ENCODE assay signal across 16 cellular contexts in the genomic region with DNA sequence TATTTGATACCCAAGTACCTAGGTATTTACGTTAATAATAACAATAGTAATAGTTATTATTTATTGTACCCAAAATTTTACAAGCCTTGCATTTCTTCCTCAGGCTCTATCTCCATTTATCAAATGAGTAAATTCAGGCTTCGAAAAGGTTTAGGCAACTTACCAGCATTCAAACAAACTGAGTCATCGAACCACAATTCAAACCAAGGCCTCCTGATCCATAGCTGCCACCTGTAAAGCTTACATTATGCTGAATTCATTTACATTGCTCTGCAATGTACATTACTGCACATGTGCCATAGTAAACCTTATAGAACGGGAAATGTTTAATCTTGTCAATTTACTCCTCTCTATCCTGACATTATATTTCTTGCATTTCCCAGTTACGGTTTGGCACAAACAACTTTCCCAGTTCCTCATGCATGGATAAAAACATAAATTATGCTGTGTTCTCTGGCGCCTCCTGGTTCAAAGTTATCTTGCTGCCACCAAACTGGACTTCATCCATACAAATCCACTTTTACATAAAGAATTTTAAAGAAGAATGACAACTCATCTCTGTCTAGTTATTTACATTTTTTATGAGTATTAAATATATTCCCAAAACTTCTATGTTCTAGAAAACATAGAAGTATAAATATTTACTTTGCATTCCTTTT.
DNase-seq lines count a peak whose midpoint lies in the region; ATAC-seq and TF ChIP-seq lines count a peak whose summit lies in the region.
"Had no signal": no experiment of that assay in that cellular context is flagged by ENCODE, and none has a peak within 500 bp of the region (broad histone marks: within the 10 kb centered on the region; RNA-seq: fewer than 3 reads in every experiment).

No MANE protein-coding gene starts in this region.

- in situ Hi-C loops in mammary epithelial cell (cut with MboI; ENCODE audit: low sequenced_read_pairs in 2 of 2) = no loop called here

- dilution Hi-C loops in mammary epithelial cell (cut with HindIII; ENCODE audit: low sequenced_read_pairs) = no loop called here

- no peaks in the 10 kb centered on the region for H3K27me3 ChIP-seq in mammary epithelial cell (ENCODE audit: insufficient read depth, low read length)
- H3K27me3 ChIP-seq: thyroid gland had no signal

- no peaks in the 10 kb centered on the region for H3K9me3 ChIP-seq in mammary epithelial cell (replicated peaks; ENCODE audit: insufficient read depth, low read length)
- H3K9me3 ChIP-seq: thyroid gland had no signal

- no peak overlapping the region for H3K4me2 ChIP-seq in mammary epithelial cell (ENCODE audit: insufficient read depth, low read depth, low read length)

- no peaks in the 10 kb centered on the region for H3K4me1 ChIP-seq in mammary epithelial cell (ENCODE audit: insufficient read depth, low read length)

- TF ChIP-seq CTCF in LNCaP clone FGC (IDR thresholded peaks at IDR 0.05; ENCODE audit: control insufficient read depth, extremely low read depth, insufficient read depth) (peak; percentile 39; the same call in 1 of the 2 replicates), mammary epithelial cell (conservative IDR thresholded peaks at IDR 0.05 in 1 of 2, IDR thresholded peaks at IDR 0.05 in 1 of 2; ENCODE audit: extremely low read depth in 1 of 2, insufficient read depth in 1 of 2, low read depth in 1 of 2, low read length in 2 of 2) (peak in 1 of 2 donors; percentile 35), retinal pigment epithelial cell (conservative IDR thresholded peaks at IDR 0.05; ENCODE audit: low read depth, low read length) (peak; percentile 49)

- no peak overlapping the region for H3K27ac ChIP-seq in mammary epithelial cell (ENCODE audit: insufficient read depth, low read depth, low read length)
- H3K27ac ChIP-seq: thyroid gland had no signal

- no peak overlapping the region for H3K4me3 ChIP-seq in LNCaP clone FGC (ENCODE audit: low read depth, low read length)
- H3K4me3 ChIP-seq in mammary epithelial cell (replicated peaks in 1 of 3; ENCODE audit: insufficient read depth in 1 of 3, low read depth in 2 of 3, low read length in 3 of 3) = no peak overlapping the region
- no peak overlapping the region for H3K4me3 ChIP-seq in retinal pigment epithelial cell (ENCODE audit: low read length)
- H3K4me3 ChIP-seq: lung, thyroid gland had no signal

- DNase-seq in DMS 273 (lab: John Stamatoyannopoulos, UW; ENCODE audit: unreplicated experiment) (peak; percentile 39), DMS 273 treated with DMSO at 0.1 percent for 48 hours (lab: John Stamatoyannopoulos, UW) (no peak), LNCaP clone FGC (ENCODE audit: low read depth) (peak; percentile 10), mammary epithelial cell (peak; percentile 67), retinal pigment epithelial cell (ENCODE audit: low read depth) (no peak)
- DNase-seq in stimulated activated CD8-positive, alpha-beta memory T cell treated with anti-CD3 and anti-CD28 coated beads, Interleukin-4, amount 100 ng/mL, for 48 hours = no peak
- DNase-seq: activated naive CD4-positive, alpha-beta T cell treated with Interleukin-2 at 50 U/mL for 16 hours; caudate nucleus; hypothalamus; NCI-H1048; Right ventricle myocardium superior; stimulated activated CD4-positive, alpha-beta T cell treated with anti-CD3 and anti-CD28 coated beads, Interleukin-12 subunit alpha, Interleukin-12 subunit beta, amount 100 ng/mL, for 4 hours; thyroid gland had no signal

- WGBS in mammary epithelial cell (ENCODE audit: low coverage, missing lambda C conversion rate) = 46% methylated on average over 6 of the region's 6 CpGs

- no peaks in the 10 kb centered on the region for H4K20me1 ChIP-seq in mammary epithelial cell (ENCODE audit: insufficient read depth, low read length)

- no peak overlapping the region for H2AFZ ChIP-seq in mammary epithelial cell (ENCODE audit: low read depth, low read length)

- no peak overlapping the region for H3K9ac ChIP-seq in mammary epithelial cell (ENCODE audit: insufficient read depth, low read length)

- no TSS peak for BruUV-seq in mammary epithelial cell (replicated peaks; lab: Mats Ljungman, UMichigan)

- CTCF ChIA-PET in mammary epithelial cell (lab: Charles Lee; ENCODE audit: low non-redundant PET) = no interaction called here

- H3K36me3 ChIP-seq in mammary epithelial cell (ENCODE audit: insufficient read depth, low read length) = no peaks in the 10 kb centered on the region
- H3K36me3 ChIP-seq: thyroid gland had no signal

- no peak for ATAC-seq in HG03039 (IDR thresholded peaks at IDR 0.05; ENCODE audit: unreplicated experiment)
- ATAC-seq in GM21381 (IDR thresholded peaks at IDR 0.05; ENCODE audit: unreplicated experiment) = no peak

- intact Hi-C loops in mammary epithelial cell (cut with micrococcal nuclease) = loop anchor here (1.0 to 5.0 kb wide), 2 partner anchors 287 to 357 kb away; no protein-coding TSS in a partner anchor

- no peaks in the 10 kb centered on the region for H3K79me2 ChIP-seq in mammary epithelial cell (ENCODE audit: insufficient read depth, low read length)

Comparison
In these comparisons a context has a peak if more than half of its experiments do, and no peak if none do; other contexts are left out.
1. DNase-seq: peak in DMS 273 (single experiment), LNCaP clone FGC (single experiment) and mammary epithelial cell (single experiment); none in DMS 273 treated with DMSO at 0.1 percent for 48 hours (single experiment), retinal pigment epithelial cell (single experiment) and stimulated activated CD8-positive, alpha-beta memory T cell treated with anti-CD3 and anti-CD28 coated beads, Interleukin-4, amount 100 ng/mL, for 48 hours (single experiment).